ENCODE assay signal across 8 cellular contexts in the genomic region with DNA sequence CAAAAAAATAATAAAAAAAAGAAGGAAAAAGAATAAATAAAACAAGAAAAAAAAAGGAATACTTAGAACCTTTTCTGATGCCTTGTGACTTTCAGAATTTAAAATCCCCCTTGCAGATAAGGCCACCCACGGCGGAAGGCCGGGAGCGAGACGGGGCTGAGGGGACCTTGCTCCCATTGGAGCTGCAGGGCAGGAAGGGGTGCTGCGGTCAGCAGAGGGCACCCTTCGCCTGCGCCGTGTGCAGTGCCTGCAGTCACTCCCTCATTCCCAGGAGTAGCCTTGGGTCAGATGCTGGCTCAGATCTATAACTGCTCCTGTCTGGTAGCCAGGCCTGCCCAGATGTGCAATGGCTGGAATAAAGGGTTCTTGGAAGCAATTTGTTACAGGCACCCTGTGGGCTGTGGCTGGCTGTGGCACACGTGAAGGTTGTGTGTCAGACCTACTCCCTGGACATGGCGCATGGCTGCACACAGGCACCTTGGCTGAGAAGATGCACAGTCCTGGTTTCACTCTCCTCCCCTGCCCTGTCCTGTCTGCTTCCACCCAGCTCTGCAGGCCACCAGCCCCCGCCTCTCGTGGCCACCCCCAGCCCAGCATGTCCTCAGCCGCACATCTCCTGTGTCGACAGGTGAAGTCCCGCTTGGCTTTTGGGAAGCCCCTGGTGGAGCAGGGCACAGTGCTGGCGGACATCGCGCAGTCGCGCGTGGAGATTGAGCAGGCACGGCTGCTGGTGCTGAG. TPM values are rescaled to one million over a fixed set of nuclear protein-coding genes. Genes with fewer than 3 reads are reported as not detected.
DNase-seq lines count a peak whose midpoint lies in the region; ATAC-seq and FAIRE-seq lines count a peak whose summit lies in the region.

No MANE protein-coding gene starts in this region.

- peak; percentile 75 for ATAC-seq in left ventricle myocardium superior
- no peak for ATAC-seq in HG03097 (IDR thresholded peaks at IDR 0.05; ENCODE audit: low FRiP score, unreplicated experiment)

- H3K4me3 ChIP-seq in small intestine (ENCODE audit: low read depth in 1 of 2, low read length in 2 of 2) = no peak overlapping the region

- no peaks in the 10 kb centered on the region for H3K27me3 ChIP-seq in small intestine (ENCODE audit: control insufficient read depth in 2 of 2, insufficient read depth in 2 of 2, low read length in 2 of 2)

- WGBS in small intestine, 3 donors = 61 to 71% (median 64%) methylated on average over 23 of the region's 23 CpGs

- H3K36me3 ChIP-seq in small intestine (ENCODE audit: control insufficient read depth in 2 of 2, insufficient read depth in 2 of 2, low read length in 2 of 2) = peaks cover 7 to 8% of the 10 kb centered on the region in 2 donors

- peak; percentile 81 for DNase-seq in DMS53 (lab: John Stamatoyannopoulos, UW)
- peak; percentile 97 for DNase-seq in HuH-7.5 (ENCODE audit: low spot score)
- peak; percentile 62 for DNase-seq in amniotic epithelial cell (ENCODE audit: low read depth)
- DNase-seq in left ventricle myocardium superior = peak; percentile 83
- DNase-seq in small intestine = peak; percentile 74
- no peak for DNase-seq in GF-D8 (lab: John Stamatoyannopoulos, UW)
- no peak for DNase-seq in RPMI8226

- no peak for FAIRE-seq in small intestine (lab: Jason Lieb, UNC)

- H3K9me3 ChIP-seq in small intestine (ENCODE audit: control insufficient read depth, low read depth) = no peaks in the 10 kb centered on the region

- intact Hi-C loops in left ventricle myocardium superior (cut with micrococcal nuclease) = loop anchor here (10.0 kb wide), 1 partner anchor 61 kb away; no protein-coding TSS in a partner anchor

- H3K27ac ChIP-seq in small intestine (ENCODE audit: low read depth in 1 of 2, low read length in 1 of 2) = no peak overlapping the region

- H3K4me1 ChIP-seq in small intestine (ENCODE audit: control insufficient read depth in 2 of 2, insufficient read depth in 1 of 2, low read depth in 1 of 2, low read length in 1 of 2) = no peaks in the 10 kb centered on the region

RNA-seq across cellular contexts. Expression of gene ALDH2, which starts 13.4 kb away (rescaled TPM):
- total RNA-seq in left ventricle myocardium superior = 410 TPM
- polyA plus RNA-seq in small intestine = 100 to 1,000 TPM; 173 to 237 (median 197) TPM

Comparison
In these comparisons a context has a peak if more than half of its experiments do, and no peak if none do; other contexts are left out.
1. DNase-seq: peak in DMS53 (single experiment), HuH-7.5 (single experiment), amniotic epithelial cell (single experiment), left ventricle myocardium superior (single experiment) and small intestine (single experiment); none in GF-D8 (single experiment) and RPMI8226 (single experiment).